10 cellular contexts compared by ENCODE assay signal in genomic region chr7:81256991-81257390, GRCh38.
DNase-seq lines count a peak whose midpoint lies in the region; TF ChIP-seq lines count a peak whose summit lies in the region.
"Had no signal": no experiment of that assay in that cellular context is flagged by ENCODE, and none has a peak within 500 bp of the region (broad histone marks: within the 10 kb centered on the region; RNA-seq: fewer than 3 reads in every experiment).

No MANE protein-coding gene starts in this region.

- H2AK5ac ChIP-seq in trophoblast cell (ENCODE audit: low read length) = no peak overlapping the region

- H3K18ac ChIP-seq in trophoblast cell (ENCODE audit: low read length) = no peak overlapping the region

- H3K79me2 ChIP-seq in trophoblast cell (ENCODE audit: control insufficient read depth, insufficient read depth, low read length, poor library complexity) = no peaks in the 10 kb centered on the region

- H3K9me3 ChIP-seq in HAP-1 = no peaks in the 10 kb centered on the region
- no peaks in the 10 kb centered on the region for H3K9me3 ChIP-seq in trophoblast cell (ENCODE audit: insufficient read depth, low read depth, low read length)

- peak overlapping the region; percentile 69 for H2BK12ac ChIP-seq in trophoblast cell (ENCODE audit: low read length)

- no peaks in the 10 kb centered on the region for H3K27me3 ChIP-seq in HAP-1 (ENCODE audit: low read depth)
- H3K27me3 ChIP-seq in trophoblast cell (ENCODE audit: insufficient read depth, low read length) = no peaks in the 10 kb centered on the region

- no peak overlapping the region for H3K4ac ChIP-seq in trophoblast cell (ENCODE audit: low read depth, low read length)

- no peak overlapping the region for H3K27ac ChIP-seq in trophoblast cell (ENCODE audit: low read depth, low read length)

- H3K4me2 ChIP-seq in trophoblast cell (ENCODE audit: low read length) = no peak overlapping the region

- no peak overlapping the region for H3K4me3 ChIP-seq in HAP-1
- H3K4me3 ChIP-seq in fibroblast of villous mesenchyme (ENCODE audit: low read depth, low read length) = no peak overlapping the region
- H3K4me3 ChIP-seq in trophoblast cell (ENCODE audit: low read depth, low read length) = no peak overlapping the region

- H2AFZ ChIP-seq in trophoblast cell (ENCODE audit: insufficient read depth, low read length, poor library complexity) = peak overlapping the region; percentile 37

- no peak overlapping the region for H3K14ac ChIP-seq in trophoblast cell (ENCODE audit: low read length)

- no CpG with 5 or more reads among the region's 7 CpGs for WGBS in trophoblast cell (ENCODE audit: extremely low coverage, insufficient coverage, insufficient read length)

- no peak overlapping the region for H4K8ac ChIP-seq in trophoblast cell (ENCODE audit: low read depth, low read length)

- peak overlapping the region; percentile 18 for H2BK120ac ChIP-seq in trophoblast cell (ENCODE audit: insufficient read depth, low read length, poor library complexity)

- H2BK5ac ChIP-seq in trophoblast cell (ENCODE audit: low read depth, low read length, poor library complexity) = no peak overlapping the region

- H4K12ac ChIP-seq in trophoblast cell (ENCODE audit: low read depth, low read length) = no peak overlapping the region

- peak; percentile 57 for TF ChIP-seq CTCF in fibroblast of villous mesenchyme (IDR thresholded peaks at IDR 0.05; ENCODE audit: insufficient read depth, low read depth, low read length)

- H3K4me1 ChIP-seq in HAP-1 (0 out of 2 replicates have a peak, but pooled peaks cover 2% of the 10 kb centered on the region), trophoblast cell (ENCODE audit: control insufficient read depth in 1 of 2, insufficient read depth in 2 of 2, low read length in 2 of 2) (no peaks in the 10 kb centered on the region)

- H3K36me3 ChIP-seq in HAP-1 (replicated peaks) = no peaks in the 10 kb centered on the region
- no peaks in the 10 kb centered on the region for H3K36me3 ChIP-seq in trophoblast cell (ENCODE audit: control insufficient read depth in 1 of 2, insufficient read depth in 2 of 2, low read length in 2 of 2)

- peak overlapping the region; percentile 20 for H4K91ac ChIP-seq in trophoblast cell (ENCODE audit: low read depth, low read length)

- H3K79me1 ChIP-seq in trophoblast cell (ENCODE audit: low read length) = no peaks in the 10 kb centered on the region

- no peak overlapping the region for H3K9ac ChIP-seq in trophoblast cell (ENCODE audit: low read length)

- in situ Hi-C loops in HAP-1 (cut with MboI; ENCODE audit: low sequenced_read_pairs) = no loop called here

- H3K23ac ChIP-seq in trophoblast cell (ENCODE audit: low read length) = no peak overlapping the region

- DNase-seq in HAP-1 (ENCODE audit: low spot score in 2 of 2) (peak; percentile 29 to 60), RPMI7951 (ENCODE audit: low read depth) (peak; percentile 71), fibroblast of villous mesenchyme (ENCODE audit: low read depth) (peak; percentile 56), trophoblast cell (peak; percentile 9 to 54), SHP77 (lab: John Stamatoyannopoulos, UW) (no peak), NCI-H774 (lab: John Stamatoyannopoulos, UW) (no peak), GOT3 (lab: John Stamatoyannopoulos, UW) (no peak)
- no peak for DNase-seq in activated naive CD4-positive, alpha-beta T cell (lab: John Stamatoyannopoulos, UW)
- DNase-seq: activated gamma-delta T cell treated with Interleukin-2 at 50 U/mL for 16 hours, NCI-H1930 had no signal

Comparison
In these comparisons a context has a peak if more than half of its experiments do, and no peak if none do; other contexts are left out.
1. DNase-seq: peak in HAP-1 (2 of 2), RPMI7951 (single experiment), fibroblast of villous mesenchyme (single experiment) and trophoblast cell (2 of 2); none in SHP77 (0 of 2), NCI-H774 (single experiment), GOT3 (single experiment) and activated naive CD4-positive, alpha-beta T cell (0 of 4).